In the genomic region with DNA sequence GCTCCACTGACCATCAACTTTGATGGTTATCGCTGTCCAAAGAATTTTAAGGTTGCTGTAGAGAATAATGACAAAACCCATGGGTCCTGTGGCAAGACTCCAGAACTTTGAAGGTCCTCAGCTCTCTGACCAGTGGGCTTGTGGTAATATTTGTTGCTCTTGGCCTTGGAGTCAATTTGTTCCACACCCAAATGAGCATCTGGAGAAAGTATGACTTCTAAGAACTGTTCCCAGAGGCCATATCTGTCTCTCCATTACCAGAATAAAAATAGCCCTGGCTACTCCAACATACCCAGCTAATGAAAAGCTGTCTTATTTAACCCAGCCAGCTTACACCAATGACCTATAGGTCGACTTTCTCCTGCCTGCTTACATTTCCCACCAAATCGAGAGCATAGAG, we compare ENCODE assay signal across 12 cellular contexts.
"Had no signal": no experiment of that assay in that cellular context is flagged by ENCODE, and none has a peak within 500 bp of the region (broad histone marks: within the 10 kb centered on the region; RNA-seq: fewer than 3 reads in every experiment).

No MANE protein-coding gene starts in this region.

- H3K27ac ChIP-seq: adrenal gland, neural progenitor cell, ovary, tibial nerve had no signal

- H3K27me3 ChIP-seq: adrenal gland, neural progenitor cell, ovary, tibial nerve had no signal

- H3K4me1 ChIP-seq: neural progenitor cell had no signal

- H3K4me2 ChIP-seq: neural progenitor cell had no signal

- H3K4me3 ChIP-seq: adrenal gland, neural progenitor cell, ovary, tibial nerve had no signal

- H3K36me3 ChIP-seq: adrenal gland, neural progenitor cell, ovary, tibial nerve had no signal

- H3K9me3 ChIP-seq: adrenal gland, ovary, tibial nerve had no signal

- H3K9ac ChIP-seq: neural progenitor cell had no signal

- H2AFZ ChIP-seq: neural progenitor cell had no signal

- DNase-seq: activated CD4-positive, alpha-beta T cell treated with anti-CD3 and anti-CD28 coated beads, Interleukin-2, amount 50 U/mL, for 1 hour; activated CD4-positive, CD25-positive, alpha-beta regulatory T cell; activated naive CD4-positive, alpha-beta T cell treated with anti-CD3 and anti-CD28 coated beads, Interleukin-2, amount 10 ng/mL, durations not matched to agents 7 days and 5 days; activated T-cell treated with anti-CD3 and anti-CD28 coated beads for 4 hours; mesenchymal stem cell; ovary had no signal

- ATAC-seq: activated T-helper 17 cell treated with anti-CD3 and anti-CD28 coated beads, Interleukin-2, amount 50 U/mL, for 72 hours; esophagus mucosa; left lobe of liver had no signal
